ENCODE assay signal across 11 cellular contexts in genomic region chr16:12896562-12896961, GRCh38. TPM values are rescaled to one million over a fixed set of nuclear protein-coding genes. Genes with fewer than 3 reads are reported as not detected.
DNase-seq lines count a peak whose midpoint lies in the region; ATAC-seq, FAIRE-seq and TF ChIP-seq lines count a peak whose summit lies in the region.
"Had no signal": no experiment of that assay in that cellular context is flagged by ENCODE, and none has a peak within 500 bp of the region (broad histone marks: within the 10 kb centered on the region; RNA-seq: fewer than 3 reads in every experiment).

No MANE protein-coding gene starts in this region.

- peak; percentile 50 to 68 for DNase-seq in NCI-H524 (lab: John Stamatoyannopoulos, UW)
- DNase-seq in NCI-H524 treated with DMSO at 0.1 percent for 48 hours (lab: John Stamatoyannopoulos, UW) = no peak
- peak; percentile 51 to 60 for DNase-seq in NCI-H446 (lab: John Stamatoyannopoulos, UW)
- no peak for DNase-seq in H1 (ENCODE audit: low read depth in 1 of 2, low spot score in 2 of 2)
- peak; percentile 2 for DNase-seq in small intestine
- no peak for DNase-seq in GM19240 (ENCODE audit: insufficient read length, low spot score)
- no peak for DNase-seq in activated CD8-positive, alpha-beta memory T cell treated with anti-CD3 and anti-CD28 coated beads, Interleukin-2, amount 50 U/mL, for 48 hours
- DNase-seq in sciatic nerve (ENCODE audit: low spot score) = no peak
- DNase-seq: CD8-positive, alpha-beta T cell had no signal

- H3K27ac ChIP-seq in H1 (ENCODE audit: low read depth, low read length) (no peak overlapping the region), small intestine (ENCODE audit: low read depth in 1 of 2, low read length in 1 of 2) (no peak overlapping the region)
- H3K27ac ChIP-seq: SJSA1 had no signal

- no peak overlapping the region for H4K5ac ChIP-seq in H1 (ENCODE audit: insufficient read length, low read depth, low read length)

- H2AK5ac ChIP-seq in H1 (ENCODE audit: low read depth, low read length) = no peak overlapping the region

- peak; percentile 86 to 93 for TF ChIP-seq RAD21 in H1 (IDR thresholded peaks at IDR 0.05 in 1 of 2, conservative IDR thresholded peaks at IDR 0.05 in 1 of 2; ENCODE audit: low read depth in 2 of 2, low read length in 2 of 2)

- H3K23me2 ChIP-seq in H1 (ENCODE audit: low read depth, low read length) = peaks cover 7% of the 10 kb centered on the region

- H3K4me1 ChIP-seq in H1 (replicated peaks in 1 of 4; ENCODE audit: control insufficient read depth in 3 of 4, insufficient read depth in 4 of 4, low read length in 3 of 4) (peaks cover 6 to 12% (median 8%) of the 10 kb centered on the region in 4 experiments), small intestine (ENCODE audit: control insufficient read depth in 2 of 2, insufficient read depth in 1 of 2, low read depth in 1 of 2, low read length in 1 of 2) (no peaks in the 10 kb centered on the region)
- H3K4me1 ChIP-seq: SJSA1 had no signal

- H2BK120ac ChIP-seq in H1 (replicated peaks; ENCODE audit: low read depth, low read length) = no peak overlapping the region

- H3K36me3 ChIP-seq in H1 (ENCODE audit: control insufficient read depth in 2 of 4, insufficient read depth in 4 of 4, low read length in 3 of 4) = no peaks in the 10 kb centered on the region
- H3K36me3 ChIP-seq in small intestine (ENCODE audit: control insufficient read depth in 2 of 2, insufficient read depth in 2 of 2, low read length in 2 of 2) = no peaks in the 10 kb centered on the region
- H3K36me3 ChIP-seq: SJSA1 had no signal

- H3K9me3 ChIP-seq in H1 (ENCODE audit: insufficient read depth in 2 of 2, low read depth in 1 of 2, low read length in 1 of 2) (no peaks in the 10 kb centered on the region), small intestine (ENCODE audit: control insufficient read depth, low read depth) (no peaks in the 10 kb centered on the region)
- H3K9me3 ChIP-seq: SJSA1 had no signal

- no peak overlapping the region for H3K18ac ChIP-seq in H1 (ENCODE audit: extremely low read depth, low read length)

- no peak overlapping the region for H3K9ac ChIP-seq in H1 (replicated peaks in 1 of 4; ENCODE audit: extremely low read depth in 1 of 4, low read depth in 3 of 4, low read length in 3 of 4)

- H3K4ac ChIP-seq in H1 (replicated peaks; ENCODE audit: insufficient read length, low read depth, low read length) = no peak overlapping the region

- H2AFZ ChIP-seq in H1 (ENCODE audit: low read length) = no peak overlapping the region

- WGBS in H1 (ENCODE audit: extremely low coverage in 1 of 2, insufficient coverage in 1 of 2, insufficient read length in 1 of 2, insufficient replicate concordance in 2 of 2, low coverage in 1 of 2, low lambda C conversion rate in 2 of 2, missing lambda C conversion rate in 1 of 2), 2 experiments = 34% methylated on average over 4 of the region's 4 CpGs; no CpG with 5 or more reads in 1 of the 2 experiments
- 42 to 50% (median 46%) methylated on average over 4 of the region's 4 CpGs for WGBS in small intestine, 3 donors

- POLR2A ChIA-PET in H1 (lab: Charles Lee; ENCODE audit: partially characterized antibody) = no interaction called here

- peak; percentile 5 to 80 (median 78) for TF ChIP-seq CTCF in H1 (IDR thresholded peaks at IDR 0.05; ENCODE audit: control extremely low read depth in 1 of 3, insufficient read depth in 1 of 3, low read depth in 1 of 3, low read length in 3 of 3)

- no peak overlapping the region for H2BK5ac ChIP-seq in H1 (ENCODE audit: low read depth, low read length)

- no peak overlapping the region for H3K4me2 ChIP-seq in H1 (ENCODE audit: insufficient read depth in 1 of 2, low read depth in 2 of 2, low read length in 2 of 2)

- H3K27me3 ChIP-seq in H1 (replicated peaks in 1 of 4; ENCODE audit: control insufficient read depth in 3 of 4, extremely low read depth in 1 of 4, insufficient read depth in 3 of 4, low read length in 3 of 4) (peaks cover 0 to 2% (median 0%) of the 10 kb centered on the region in 4 experiments; a peak in 3 of 7 replicates), small intestine (ENCODE audit: control insufficient read depth in 2 of 2, insufficient read depth in 2 of 2, low read length in 2 of 2) (peaks cover 0 to 18% of the 10 kb centered on the region in 2 donors)

- no peak for TF ChIP-seq POLR2A in H1 (IDR thresholded peaks at IDR 0.05; ENCODE audit: control extremely low read depth in 1 of 2, low read depth in 2 of 2, low read length in 2 of 2)

- CTCF ChIA-PET in H1 (lab: Charles Lee; ENCODE audit: partially characterized antibody) = interaction anchor here (0.5 to 2.9 kb wide), 11 partner anchors 10 to 978 kb away, joined by 3 to 17 read pairs (median 3); no protein-coding TSS in a partner anchor

- no peak overlapping the region for H3K23ac ChIP-seq in H1 (ENCODE audit: insufficient read length)

- TF ChIP-seq EP300 in H1 (IDR thresholded peaks at IDR 0.05; ENCODE audit: borderline replicate concordance in 1 of 2, low read depth in 2 of 2, low read length in 2 of 2) = no peak

- no peak overlapping the region for H2BK20ac ChIP-seq in H1 (ENCODE audit: low read length)

- H3K14ac ChIP-seq in H1 (ENCODE audit: insufficient read length) = no peak overlapping the region

- H4K8ac ChIP-seq in H1 (ENCODE audit: extremely low read depth, insufficient read depth, low read length) = no peak overlapping the region

- no peak overlapping the region for H2BK15ac ChIP-seq in H1 (ENCODE audit: low read length)

- FAIRE-seq in H1 (lab: Jason Lieb, UNC) (peak; percentile 95), small intestine (lab: Jason Lieb, UNC) (no peak)

- intact Hi-C loops in sciatic nerve (cut with DNase I) = no loop called here

- no peaks in the 10 kb centered on the region for H3K79me2 ChIP-seq in H1 (ENCODE audit: control insufficient read depth in 1 of 2, insufficient read depth in 2 of 2, low read length in 2 of 2)

- H3K4me3 ChIP-seq in H1 (ENCODE audit: extremely low read depth in 1 of 4, insufficient read depth in 2 of 4, low read depth in 3 of 4, low read length in 4 of 4) (no peak overlapping the region), small intestine (ENCODE audit: low read depth in 1 of 2, low read length in 2 of 2) (no peak overlapping the region)
- H3K4me3 ChIP-seq: SJSA1 had no signal

- no peaks in the 10 kb centered on the region; the same call in 1 of the 2 replicates for H3K79me1 ChIP-seq in H1 (ENCODE audit: low read depth, low read length)

- no peak overlapping the region for H3K56ac ChIP-seq in H1 (replicated peaks; ENCODE audit: insufficient read length, low read depth, low read length)

- ATAC-seq in sciatic nerve = no peak
- ATAC-seq: CD8-positive, alpha-beta T cell had no signal

- no peak overlapping the region for H4K91ac ChIP-seq in H1 (replicated peaks; ENCODE audit: insufficient read length, low read length)

- H2BK12ac ChIP-seq in H1 (ENCODE audit: low read depth, low read length) = no peak overlapping the region

- H4K20me1 ChIP-seq in H1 (replicated peaks in 1 of 2; ENCODE audit: control insufficient read depth in 1 of 2, insufficient read depth in 2 of 2, low read length in 2 of 2) = peaks cover 0 to 2% of the 10 kb centered on the region in 2 experiments

TF ChIP-seq in H1, 55 proteins besides CTCF, POLR2A, EP300 and RAD21:
- TF ChIP-seq MAX (IDR thresholded peaks at IDR 0.05) (no peak), CEBPB (IDR thresholded peaks at IDR 0.05; ENCODE audit: low read depth, low read length) (peak; percentile 22; the same call in 1 of the 2 replicates), YY1 (IDR thresholded peaks at IDR 0.05; ENCODE audit: low read depth, low read length) (0 out of 2 replicates have a peak, but pooled peaks have one; percentile 11)

RNA-seq across cellular contexts. Expression of gene SHISA9, which starts 4.8 kb away (rescaled TPM):
- 39.8 and 41.9 TPM in 2 replicates for total RNA-seq in H1 (2021; fragmentation: NEBNext Ultra II Directional; extraction: Animal tissue kit (Norgen Biotek cat#: 25700))
- polyA plus RNA-seq in H1 (2011; rRNA removed) (25.6 and 28.7 TPM in 2 replicates), small intestine (under 1 TPM in 1 of 3 donors, not detected in 2; 0.75 TPM)
- 18.3 TPM for polyA plus RNA-seq in H1 (2011; cell fraction: cytosol; rRNA removed)
- 29.4 TPM for polyA plus RNA-seq in H1 (2011; cell fraction: nucleus; rRNA removed)
- polyA plus RNA-seq in H1 (2012, experiment 1 of 2) = 13.7 to 20.8 TPM (median 17.4 TPM) in 4 replicates
- 6.6 TPM for polyA plus RNA-seq in H1 (2012, experiment 2 of 2)
- 22.3 TPM for polyA plus RNA-seq in H1 (2013, experiment 1 of 2)
- polyA plus RNA-seq in H1 (2013, experiment 2 of 2) = 26.4 TPM
- polyA minus RNA-seq in H1 (2011; rRNA and poly(A)+ RNA removed) = 31.8 and 36.5 TPM in 2 replicates
- 41.0 TPM for polyA minus RNA-seq in H1 (2011; cell fraction: cytosol; rRNA and poly(A)+ RNA removed)
- polyA minus RNA-seq in H1 (2011; cell fraction: nucleus; rRNA and poly(A)+ RNA removed) = 93.2 TPM
- total RNA-seq in sciatic nerve = 3.8 TPM
- total RNA-seq: fibroblast of lung had no signal
- polyA plus RNA-seq: fibroblast of lung had no signal

Comparison
In these comparisons a context has a peak if more than half of its experiments do, and no peak if none do; other contexts are left out.
1. DNase-seq: peak in NCI-H524 (2 of 2), NCI-H446 (2 of 2) and small intestine (single experiment); none in NCI-H524 treated with DMSO at 0.1 percent for 48 hours (single experiment), H1 (0 of 2), GM19240 (single experiment), activated CD8-positive, alpha-beta memory T cell treated with anti-CD3 and anti-CD28 coated beads, Interleukin-2, amount 50 U/mL, for 48 hours (single experiment) and sciatic nerve (single experiment).